1 cellular context compared by ENCODE assay signal in the genomic region with DNA sequence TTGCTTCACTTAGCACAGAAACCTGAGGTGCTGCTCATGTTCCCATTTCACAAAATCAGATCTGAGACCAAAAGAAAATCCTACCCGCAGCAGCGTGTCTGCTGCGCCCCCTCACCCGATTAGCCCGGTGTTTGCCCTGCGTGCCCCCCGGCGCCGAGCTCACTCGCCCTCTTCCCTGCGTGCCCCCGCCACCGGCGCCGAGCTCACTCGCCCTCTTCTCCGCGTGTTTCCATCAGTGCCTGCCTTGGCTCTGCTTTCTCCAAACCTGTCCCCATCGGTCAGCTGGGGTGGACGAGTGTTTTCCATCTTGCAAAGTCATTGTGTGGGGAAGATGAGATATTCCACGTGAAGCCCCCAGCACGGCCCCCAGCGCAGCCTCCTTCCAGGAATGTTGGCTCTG.
TF ChIP-seq lines count a peak whose summit lies in the region.

No MANE protein-coding gene starts in this region.

TF ChIP-seq in GM23338, 12 proteins besides CTCF, POLR2A, EP300 and RAD21 (continued from another document):
- no peak for TF ChIP-seq ETS1 (IDR thresholded peaks at IDR 0.05)
- no peak for TF ChIP-seq EZH2 (IDR thresholded peaks at IDR 0.05; ENCODE audit: low read depth, unreplicated experiment)
- TF ChIP-seq POLR2AphosphoS5 (IDR thresholded peaks at IDR 0.05; ENCODE audit: low read depth) = no peak
- TF ChIP-seq, protein P1, sequence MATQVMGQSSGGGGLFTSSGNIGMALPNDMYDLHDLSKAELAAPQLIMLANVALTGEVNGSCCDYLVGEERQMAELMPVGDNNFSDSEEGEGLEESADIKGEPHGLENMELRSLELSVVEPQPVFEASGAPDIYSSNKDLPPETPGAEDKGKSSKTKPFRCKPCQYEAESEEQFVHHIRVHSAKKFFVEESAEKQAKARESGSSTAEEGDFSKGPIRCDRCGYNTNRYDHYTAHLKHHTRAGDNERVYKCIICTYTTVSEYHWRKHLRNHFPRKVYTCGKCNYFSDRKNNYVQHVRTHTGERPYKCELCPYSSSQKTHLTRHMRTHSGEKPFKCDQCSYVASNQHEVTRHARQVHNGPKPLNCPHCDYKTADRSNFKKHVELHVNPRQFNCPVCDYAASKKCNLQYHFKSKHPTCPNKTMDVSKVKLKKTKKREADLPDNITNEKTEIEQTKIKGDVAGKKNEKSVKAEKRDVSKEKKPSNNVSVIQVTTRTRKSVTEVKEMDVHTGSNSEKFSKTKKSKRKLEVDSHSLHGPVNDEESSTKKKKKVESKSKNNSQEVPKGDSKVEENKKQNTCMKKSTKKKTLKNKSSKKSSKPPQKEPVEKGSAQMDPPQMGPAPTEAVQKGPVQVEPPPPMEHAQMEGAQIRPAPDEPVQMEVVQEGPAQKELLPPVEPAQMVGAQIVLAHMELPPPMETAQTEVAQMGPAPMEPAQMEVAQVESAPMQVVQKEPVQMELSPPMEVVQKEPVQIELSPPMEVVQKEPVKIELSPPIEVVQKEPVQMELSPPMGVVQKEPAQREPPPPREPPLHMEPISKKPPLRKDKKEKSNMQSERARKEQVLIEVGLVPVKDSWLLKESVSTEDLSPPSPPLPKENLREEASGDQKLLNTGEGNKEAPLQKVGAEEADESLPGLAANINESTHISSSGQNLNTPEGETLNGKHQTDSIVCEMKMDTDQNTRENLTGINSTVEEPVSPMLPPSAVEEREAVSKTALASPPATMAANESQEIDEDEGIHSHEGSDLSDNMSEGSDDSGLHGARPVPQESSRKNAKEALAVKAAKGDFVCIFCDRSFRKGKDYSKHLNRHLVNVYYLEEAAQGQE (IDR thresholded peaks at IDR 0.05; ENCODE audit: unreplicated experiment) = no peak
- TF ChIP-seq CREB1 (CRISPR knock-in tag; IDR thresholded peaks at IDR 0.05; ENCODE audit: low read depth) = no peak
- no peak for TF ChIP-seq ZNF331 (CRISPR knock-in tag; IDR thresholded peaks at IDR 0.05; ENCODE audit: low read depth)
- no peak for TF ChIP-seq STAT1 (IDR thresholded peaks at IDR 0.05; ENCODE audit: unreplicated experiment)
